2 cellular contexts compared by ENCODE assay signal in genomic region chr4:3725936-3726895, GRCh38.
TF ChIP-seq lines count a peak whose summit lies in the region.

No MANE protein-coding gene starts in this region.

TF ChIP-seq in GM23338, 12 proteins besides CTCF, POLR2A, EP300 and RAD21 (continued from another document):
- TF ChIP-seq ZNF462 (CRISPR knock-in tag; IDR thresholded peaks at IDR 0.05), result no peak
- no peak for TF ChIP-seq EZH2phosphoT487 (IDR thresholded peaks at IDR 0.05; ENCODE audit: unreplicated experiment)
- no peak for TF ChIP-seq CREB1 (CRISPR knock-in tag; IDR thresholded peaks at IDR 0.05; ENCODE audit: low read depth)
- TF ChIP-seq REST (IDR thresholded peaks at IDR 0.05; ENCODE audit: unreplicated experiment), result no peak
- no peak for TF ChIP-seq JUNB (IDR thresholded peaks at IDR 0.05; ENCODE audit: unreplicated experiment)
- TF ChIP-seq ZNF331 (CRISPR knock-in tag; IDR thresholded peaks at IDR 0.05; ENCODE audit: low read depth), result no peak
- TF ChIP-seq EZH2 (IDR thresholded peaks at IDR 0.05; ENCODE audit: low read depth, unreplicated experiment), result no peak
TF ChIP-seq in GM23338: peak in this region for 0.

TF ChIP-seq in K562, 482 proteins besides CTCF, POLR2A, EP300 and RAD21 (continued from another document):
- TF ChIP-seq ZBTB49 (CRISPR knock-in tag; IDR thresholded peaks at IDR 0.05; ENCODE audit: borderline replicate concordance), result no peak
- no peak for TF ChIP-seq ZFP36 (IDR thresholded peaks at IDR 0.05; ENCODE audit: low read depth, low read length, partially characterized antibody)
- TF ChIP-seq ATF7 (IDR thresholded peaks at IDR 0.05), result no peak
- TF ChIP-seq RBM25 (IDR thresholded peaks at IDR 0.05; ENCODE audit: low read depth, low read length, severe bottlenecking), result no peak
- TF ChIP-seq SIN3B (IDR thresholded peaks at IDR 0.05; ENCODE audit: low read depth), result no peak
- no peak for TF ChIP-seq MCM2 (IDR thresholded peaks at IDR 0.05; ENCODE audit: low read depth)
- no peak for TF ChIP-seq RBFOX2 (IDR thresholded peaks at IDR 0.05; ENCODE audit: low read depth, low read length)
- TF ChIP-seq HMBOX1 (IDR thresholded peaks at IDR 0.05), result no peak
- TF ChIP-seq BCOR (IDR thresholded peaks at IDR 0.05), result no peak
- no peak for TF ChIP-seq NFATC3 (IDR thresholded peaks at IDR 0.05)
- no peak for TF ChIP-seq NRF1 (conservative IDR thresholded peaks at IDR 0.05 in 1 of 2, IDR thresholded peaks at IDR 0.05 in 1 of 2)
- TF ChIP-seq MLLT1 (IDR thresholded peaks at IDR 0.05), result no peak
- no peak for TF ChIP-seq RBM39 (optimal IDR thresholded peaks at IDR 0.05; ENCODE audit: low read depth, low read length)
- no peak for TF ChIP-seq TCF7L2 (IDR thresholded peaks at IDR 0.05; ENCODE audit: low read depth, low read length)
- TF ChIP-seq NR2F6 (CRISPR knock-in tag; IDR thresholded peaks at IDR 0.05), result no peak
